In the genomic region with DNA sequence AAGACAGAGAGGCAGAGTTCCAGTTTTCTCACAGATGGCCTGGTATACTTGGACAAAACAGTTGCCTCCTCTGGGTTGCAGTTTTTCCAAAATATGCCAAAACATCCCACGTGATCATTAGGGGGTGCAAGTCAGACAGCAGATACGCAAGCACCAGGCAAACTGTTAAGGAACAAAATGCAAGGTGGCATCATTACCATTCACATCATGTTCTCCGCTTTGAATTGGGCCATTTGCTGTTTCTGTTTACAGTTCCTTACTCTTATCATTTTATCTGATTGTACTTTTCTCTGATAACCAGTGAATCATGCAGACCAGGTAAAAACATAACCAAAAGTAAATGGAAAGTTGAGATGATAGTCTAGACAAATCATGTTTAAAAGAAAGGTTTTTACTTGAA, we compare ENCODE assay signal across 23 cellular contexts. TPM values are rescaled to one million over a fixed set of nuclear protein-coding genes. Genes with fewer than 3 reads are reported as not detected.
DNase-seq lines count a peak whose midpoint lies in the region; ATAC-seq, FAIRE-seq and TF ChIP-seq lines count a peak whose summit lies in the region.
"Had no signal": no experiment of that assay in that cellular context is flagged by ENCODE, and none has a peak within 500 bp of the region (broad histone marks: within the 10 kb centered on the region; RNA-seq: fewer than 3 reads in every experiment).

No MANE protein-coding gene starts in this region.

- TF ChIP-seq CTCF in C4-2B (conservative IDR thresholded peaks at IDR 0.05), result no peak
- TF ChIP-seq CTCF in bronchial epithelial cell (IDR thresholded peaks at IDR 0.05; ENCODE audit: insufficient read depth, low read length, severe bottlenecking), result no peak
- no peak for TF ChIP-seq CTCF in right lobe of liver (IDR thresholded peaks at IDR 0.05)

- H3K9me3 Mint-ChIP-seq in activated CD8-positive, alpha-beta T cell treated with anti-CD3 and anti-CD28 coated beads, Interleukin-2, amount 10 ng/mL, durations not matched to agents 7 days and 5 days (ENCODE audit: insufficient read depth), result no peaks in the 10 kb centered on the region
- H3K9me3 Mint-ChIP-seq: GM23338, HFFc6 had no signal

- no peak overlapping the region for H3K27ac Mint-ChIP-seq in activated CD8-positive, alpha-beta T cell treated with anti-CD3 and anti-CD28 coated beads, Interleukin-2, amount 10 ng/mL, durations not matched to agents 7 days and 5 days
- H3K27ac Mint-ChIP-seq: HFFc6 had no signal

- H3K27ac ChIP-seq in C4-2B, result peak overlapping the region; percentile 55
- H3K27ac ChIP-seq in right lobe of liver, result peak overlapping the region; percentile 49 to 80 (median 66)
- H3K27ac ChIP-seq: PC-9 had no signal

- ATAC-seq in right lobe of liver (peak; percentile 46 to 62 (median 54)), GM21526 (IDR thresholded peaks at IDR 0.05; ENCODE audit: low FRiP score, unreplicated experiment) (no peak)
- no peak for ATAC-seq in activated CD8-positive, alpha-beta T cell treated with anti-CD3 and anti-CD28 coated beads, Interleukin-2, amount 10 ng/mL, durations not matched to agents 7 days and 5 days
- ATAC-seq: GM23338 had no signal

- no peaks in the 10 kb centered on the region for H3K36me3 Mint-ChIP-seq in activated CD8-positive, alpha-beta T cell treated with anti-CD3 and anti-CD28 coated beads, Interleukin-2, amount 10 ng/mL, durations not matched to agents 7 days and 5 days (ENCODE audit: low read depth)

- H3K36me3 ChIP-seq in bronchial epithelial cell (ENCODE audit: control insufficient read depth, insufficient read depth, low read length), result no peaks in the 10 kb centered on the region
- no peaks in the 10 kb centered on the region for H3K36me3 ChIP-seq in right lobe of liver
- H3K36me3 ChIP-seq: BE2C, HAP-1 had no signal

- intact Hi-C loops in right lobe of liver (cut with DNase I), result no loop called here

- H3K9me3 ChIP-seq in right lobe of liver, result no peaks in the 10 kb centered on the region
- H3K9me3 ChIP-seq: BE2C, HAP-1 had no signal

- H3K4me1 ChIP-seq in right lobe of liver, result no peaks in the 10 kb centered on the region
- H3K4me1 ChIP-seq: BE2C, HAP-1 had no signal

- no peak for TF ChIP-seq POLR2A in right lobe of liver (IDR thresholded peaks at IDR 0.05)

- H3K4me3 Mint-ChIP-seq in activated CD8-positive, alpha-beta T cell treated with anti-CD3 and anti-CD28 coated beads, Interleukin-2, amount 10 ng/mL, durations not matched to agents 7 days and 5 days, result no peak overlapping the region
- H3K4me3 Mint-ChIP-seq: GM23338, HFFc6 had no signal

- CTCF ChIA-PET in activated CD8-positive, alpha-beta T cell treated with anti-CD3 and anti-CD28 coated beads, Interleukin-2, amount 10 ng/mL, durations not matched to agents 7 days and 5 days (lab: Charles Lee), result no interaction called here

- 17% methylated on average over 3 of the region's 3 CpGs for WGBS in right lobe of liver (ENCODE audit: insufficient coverage, low coverage, low lambda C conversion rate, missing lambda C conversion rate)

- no peaks in the 10 kb centered on the region for H3K27me3 ChIP-seq in bronchial epithelial cell (ENCODE audit: control insufficient read depth, insufficient read depth, low read length)
- no peaks in the 10 kb centered on the region for H3K27me3 ChIP-seq in right lobe of liver
- H3K27me3 ChIP-seq: BE2C had no signal

- H3K4me3 ChIP-seq in bronchial epithelial cell (ENCODE audit: low read depth, low read length), result no peak overlapping the region
- peak overlapping the region; percentile 13 to 28 (median 14) for H3K4me3 ChIP-seq in right lobe of liver
- H3K4me3 ChIP-seq: GM23338, HAP-1, PC-9 had no signal

- no peaks in the 10 kb centered on the region for H3K4me1 Mint-ChIP-seq in activated CD8-positive, alpha-beta T cell treated with anti-CD3 and anti-CD28 coated beads, Interleukin-2, amount 10 ng/mL, durations not matched to agents 7 days and 5 days (ENCODE audit: low read depth)

- H3K27me3 Mint-ChIP-seq in activated CD8-positive, alpha-beta T cell treated with anti-CD3 and anti-CD28 coated beads, Interleukin-2, amount 10 ng/mL, durations not matched to agents 7 days and 5 days (ENCODE audit: low read depth), result peaks cover 5% of the 10 kb centered on the region

- no peak for DNase-seq in bronchial epithelial cell (ENCODE audit: low read depth)
- DNase-seq in right lobe of liver, result no peak
- no peak for DNase-seq in activated CD4-positive, alpha-beta T cell treated with anti-CD3 and anti-CD28 coated beads, Interleukin-2, amount 50 U/mL, for 1 hour
- DNase-seq in RPMI8226, result no peak
- no peak for DNase-seq in activated CD8-positive, alpha-beta T cell treated with anti-CD3 and anti-CD28 coated beads, Interleukin-2, amount 10 ng/mL, durations not matched to agents 7 days and 5 days
- DNase-seq: BE2C; Calu3; DMS79 treated with DMSO at 0.1 percent for 48 hours; HFFc6; IMR-90; KG1; MM.1S; NCI-H2029; NCI-H446; NCI-H524 treated with DMSO at 0.1 percent for 48 hours; NCI-H82; NK-92 treated with Interleukin-12 subunit alpha and Interleukin-12 subunit beta, amount 100 ng/mL, for 24 hours; PC-9; SHP77 had no signal

- peak; percentile 79 for FAIRE-seq in bronchial epithelial cell (lab: Jason Lieb, UNC)

- POLR2A ChIA-PET in activated CD8-positive, alpha-beta T cell treated with anti-CD3 and anti-CD28 coated beads, Interleukin-2, amount 10 ng/mL, durations not matched to agents 7 days and 5 days (lab: Charles Lee), result no interaction called here

RNA-seq across cellular contexts. Expression of a gene that starts 16.4 kb away (rescaled TPM):
- total RNA-seq in bronchial epithelial cell (46.7 and 74.5 TPM in 2 replicates), right lobe of liver (10 to 100 TPM; 22.6 to 58.8 (median 26.5) TPM)
- 10 to 100 TPM; 53.3 to 60.8 TPM for total RNA-seq in activated CD8-positive, alpha-beta T cell treated with anti-CD3 and anti-CD28 coated beads, Interleukin-2, amount 10 ng/mL, durations not matched to agents 7 days and 5 days

Comparison
In these comparisons a context has a peak if more than half of its experiments do, and no peak if none do; other contexts are left out.
1. ATAC-seq: peak in right lobe of liver (4 of 4); none in GM21526 (single experiment) and activated CD8-positive, alpha-beta T cell treated with anti-CD3 and anti-CD28 coated beads, Interleukin-2, amount 10 ng/mL, durations not matched to agents 7 days and 5 days (single experiment).